ENCODE assay signal across 21 cellular contexts in genomic region chr10:49024484-49024883, GRCh38.
DNase-seq lines count a peak whose midpoint lies in the region; TF ChIP-seq lines count a peak whose summit lies in the region.
"Had no signal": no experiment of that assay in that cellular context is flagged by ENCODE, and none has a peak within 500 bp of the region (broad histone marks: within the 10 kb centered on the region; RNA-seq: fewer than 3 reads in every experiment).

No MANE protein-coding gene starts in this region.

- no peak overlapping the region for H3K4me2 ChIP-seq in hepatocyte

- H2AFZ ChIP-seq in hepatocyte, result no peak overlapping the region

- H3K27ac ChIP-seq in esophagus squamous epithelium (peak overlapping the region in 3 of 4 donors; percentile 29 to 75 (median 67)), hepatocyte (peak overlapping the region; percentile 73), skeletal muscle tissue (ENCODE audit: low read depth, low read length) (peak overlapping the region; percentile 70), vagina (peak overlapping the region; percentile 77), Peyer's patch (peak overlapping the region in 2 of 4 donors; percentile 3 to 19), thyroid gland (peak overlapping the region in 1 of 3 donors; percentile 51)
- H3K27ac ChIP-seq: foreskin keratinocyte had no signal

- H4K20me1 ChIP-seq in hepatocyte (ENCODE audit: insufficient read depth, poor library complexity, severe bottlenecking), result no peaks in the 10 kb centered on the region

- no peaks in the 10 kb centered on the region for H3K9me2 ChIP-seq in hepatocyte (replicated peaks; ENCODE audit: insufficient read depth)

- no peaks in the 10 kb centered on the region for H3K79me2 ChIP-seq in hepatocyte

- DNase-seq in esophagus squamous epithelium (lab: John Stamatoyannopoulos, UW) (no peak), hepatocyte (ENCODE audit: low spot score) (no peak), vagina (ENCODE audit: extremely low spot score in 2 of 2) (no peak), Peyer's patch (no peak), NCI-H748 (lab: John Stamatoyannopoulos, UW; ENCODE audit: unreplicated experiment) (no peak), thyroid gland (no peak)
- DNase-seq: activated CD4-positive, alpha-beta T cell treated with anti-CD3 and anti-CD28 coated beads for 36 hours; activated naive CD8-positive, alpha-beta T cell treated with anti-CD3 and anti-CD28 coated beads, Interleukin-2, amount 10 ng/mL, durations not matched to agents 7 days and 5 days; CD4-positive, alpha-beta T cell; DMS153; foreskin keratinocyte; H7; KG1; kidney; NCI-H2171 treated with DMSO at 0.1 percent for 48 hours; NCI-H748 treated with DMSO at 0.1 percent for 48 hours; OCI-M1; stimulated activated CD4-positive, alpha-beta T cell treated with anti-CD3 and anti-CD28 coated beads, Interleukin-4, amount 100 ng/mL, for 4 hours; T-helper 1 cell had no signal

- intact Hi-C loops in esophagus squamous epithelium (cut with DNase I), result no loop called here
- intact Hi-C loops in vagina (cut with DNase I), result no loop called here
- intact Hi-C loops in thyroid gland (cut with DNase I), result no loop called here

- H3K9me3 ChIP-seq in esophagus squamous epithelium, result no peaks in the 10 kb centered on the region
- no peaks in the 10 kb centered on the region for H3K9me3 ChIP-seq in hepatocyte (ENCODE audit: low read depth)
- no peaks in the 10 kb centered on the region for H3K9me3 ChIP-seq in skeletal muscle tissue (ENCODE audit: control insufficient read depth in 3 of 3, low read length in 3 of 3)
- no peaks in the 10 kb centered on the region for H3K9me3 ChIP-seq in vagina
- H3K9me3 ChIP-seq in Peyer's patch, result no peaks in the 10 kb centered on the region
- H3K9me3 ChIP-seq in thyroid gland, result no peaks in the 10 kb centered on the region

- H3K9ac ChIP-seq in skeletal muscle tissue (ENCODE audit: low read depth in 1 of 3, low read length in 3 of 3), result no peak overlapping the region

- TF ChIP-seq CTCF in esophagus squamous epithelium (IDR thresholded peaks at IDR 0.05) (no peak), hepatocyte (IDR thresholded peaks at IDR 0.05; ENCODE audit: poor library complexity) (no peak), vagina (IDR thresholded peaks at IDR 0.05) (no peak), Peyer's patch (IDR thresholded peaks at IDR 0.05) (no peak), thyroid gland (IDR thresholded peaks at IDR 0.05) (no peak)

- 82 to 84% methylated on average over 3 of the region's 3 CpGs for WGBS in esophagus squamous epithelium, 2 donors
- WGBS in hepatocyte (ENCODE audit: low lambda C conversion rate, missing lambda C conversion rate), result 80% methylated on average over 3 of the region's 3 CpGs
- 86 to 89% methylated on average over 3 of the region's 3 CpGs for WGBS in thyroid gland, 2 donors

- H3K36me3 ChIP-seq in esophagus squamous epithelium, result no peaks in the 10 kb centered on the region
- no peaks in the 10 kb centered on the region for H3K36me3 ChIP-seq in hepatocyte (replicated peaks; ENCODE audit: insufficient read depth, low read depth)
- no peaks in the 10 kb centered on the region for H3K36me3 ChIP-seq in skeletal muscle tissue (ENCODE audit: control insufficient read depth in 3 of 3, insufficient read depth in 3 of 3, low read length in 3 of 3)
- no peaks in the 10 kb centered on the region for H3K36me3 ChIP-seq in vagina
- H3K36me3 ChIP-seq in Peyer's patch, result no peaks in the 10 kb centered on the region
- peaks cover 0 to under 1% of the 10 kb centered on the region in 2 donors for H3K36me3 ChIP-seq in thyroid gland

- H3K4me1 ChIP-seq in esophagus squamous epithelium, result peaks cover 0 to 17% (median 4%) of the 10 kb centered on the region in 3 donors
- peaks cover 5% of the 10 kb centered on the region for H3K4me1 ChIP-seq in hepatocyte (ENCODE audit: insufficient read depth)
- peaks cover 6 to 12% (median 12%) of the 10 kb centered on the region in 3 donors for H3K4me1 ChIP-seq in skeletal muscle tissue (ENCODE audit: control insufficient read depth in 3 of 3, insufficient read depth in 3 of 3, low read length in 3 of 3)
- peaks cover 34% of the 10 kb centered on the region for H3K4me1 ChIP-seq in vagina
- H3K4me1 ChIP-seq in Peyer's patch, result no peaks in the 10 kb centered on the region
- no peaks in the 10 kb centered on the region for H3K4me1 ChIP-seq in thyroid gland
- H3K4me1 ChIP-seq: foreskin keratinocyte had no signal

- no peaks in the 10 kb centered on the region for H3K27me3 ChIP-seq in esophagus squamous epithelium
- no peaks in the 10 kb centered on the region for H3K27me3 ChIP-seq in hepatocyte
- no peaks in the 10 kb centered on the region for H3K27me3 ChIP-seq in skeletal muscle tissue (ENCODE audit: control insufficient read depth in 3 of 3, insufficient read depth in 3 of 3, low read length in 3 of 3)
- no peaks in the 10 kb centered on the region for H3K27me3 ChIP-seq in vagina
- H3K27me3 ChIP-seq in Peyer's patch, result no peaks in the 10 kb centered on the region
- H3K27me3 ChIP-seq in thyroid gland, result no peaks in the 10 kb centered on the region

- TF ChIP-seq POLR2A in esophagus squamous epithelium (IDR thresholded peaks at IDR 0.05) (no peak), vagina (IDR thresholded peaks at IDR 0.05) (no peak), Peyer's patch (IDR thresholded peaks at IDR 0.05) (no peak), thyroid gland (IDR thresholded peaks at IDR 0.05) (no peak)

- H3K4me3 ChIP-seq in esophagus squamous epithelium, result no peak overlapping the region
- H3K4me3 ChIP-seq in hepatocyte, result no peak overlapping the region
- no peak overlapping the region for H3K4me3 ChIP-seq in skeletal muscle tissue (ENCODE audit: low read length in 3 of 3)
- H3K4me3 ChIP-seq in vagina, result no peak overlapping the region
- H3K4me3 ChIP-seq in Peyer's patch, result no peak overlapping the region
- H3K4me3 ChIP-seq in thyroid gland (replicated peaks in 1 of 3), result no peak overlapping the region
- H3K4me3 ChIP-seq: GM12878 had no signal
